ENCODE assay signal across 8 cellular contexts in genomic region chr6:30508890-30509736, GRCh38. TPM values are rescaled to one million over a fixed set of nuclear protein-coding genes. Genes with fewer than 3 reads are reported as not detected.
DNase-seq lines count a peak whose midpoint lies in the region; TF ChIP-seq lines count a peak whose summit lies in the region.

No MANE protein-coding gene starts in this region.

- no peak overlapping the region for H3K27ac Mint-ChIP-seq in progenitor cell of endocrine pancreas

- no peak overlapping the region for H3K4me2 ChIP-seq in GM23248 (ENCODE audit: unreplicated experiment)

- H3K4me1 ChIP-seq in GM23248 (ENCODE audit: insufficient read depth) (peaks cover 6% of the 10 kb centered on the region; the same call in 1 of the 2 replicates), left ventricle myocardium inferior (peaks cover 10% of the 10 kb centered on the region), A673 (ENCODE audit: insufficient read depth, low read length, poor library complexity, severe bottlenecking) (no peaks in the 10 kb centered on the region)

- H3K4me3 ChIP-seq in GM23248, result no peak overlapping the region
- H3K4me3 ChIP-seq in left ventricle myocardium inferior, result no peak overlapping the region
- H3K4me3 ChIP-seq in A673 (ENCODE audit: low read depth, low read length, poor library complexity, severe bottlenecking), result no peak overlapping the region
- H3K4me3 ChIP-seq in MG63, result no peak overlapping the region

- H3K27me3 Mint-ChIP-seq in progenitor cell of endocrine pancreas, result peaks cover 11% of the 10 kb centered on the region

- intact Hi-C loops in left ventricle myocardium inferior (cut with micrococcal nuclease), result no loop called here
- intact Hi-C loops in A673 (cut with micrococcal nuclease; ENCODE audit: unreplicated experiment), result no loop called here

- no peaks in the 10 kb centered on the region for H3K9me2 ChIP-seq in GM23248 (ENCODE audit: insufficient read depth)

- H3K4me1 Mint-ChIP-seq in progenitor cell of endocrine pancreas (ENCODE audit: low read depth), result no peaks in the 10 kb centered on the region

- no peak for TF ChIP-seq CTCF in left ventricle myocardium inferior (IDR thresholded peaks at IDR 0.05; ENCODE audit: borderline replicate concordance)
- TF ChIP-seq CTCF in progenitor cell of endocrine pancreas (IDR thresholded peaks at IDR 0.05; ENCODE audit: unreplicated experiment), result no peak
- TF ChIP-seq CTCF in A673 (conservative IDR thresholded peaks at IDR 0.05; ENCODE audit: low read depth, low read length), result no peak

- peak overlapping the region; percentile 78 for H2AFZ ChIP-seq in GM23248

- in situ Hi-C loops in GM23248 (cut with MboI), result no loop called here

- H3K9me3 Mint-ChIP-seq in progenitor cell of endocrine pancreas (ENCODE audit: low read depth), result no peaks in the 10 kb centered on the region

- no peak overlapping the region for H3K4me3 Mint-ChIP-seq in progenitor cell of endocrine pancreas (ENCODE audit: low read depth)

- H3K9ac ChIP-seq in GM23248, result no peak overlapping the region

- no TSS peak for BruUV-seq in A673 (replicated peaks; lab: Mats Ljungman, UMichigan)

- H3K27me3 ChIP-seq in GM23248 (replicated peaks; ENCODE audit: insufficient read depth) (no peaks in the 10 kb centered on the region), left ventricle myocardium inferior (ENCODE audit: low read depth) (no peaks in the 10 kb centered on the region), A673 (replicated peaks; ENCODE audit: insufficient read depth, low read depth, low read length, poor library complexity) (no peaks in the 10 kb centered on the region), MG63 (no peaks in the 10 kb centered on the region)

- H3K79me2 ChIP-seq in GM23248 (ENCODE audit: insufficient read depth), result no peaks in the 10 kb centered on the region

- no peaks in the 10 kb centered on the region for H3K9me3 ChIP-seq in GM23248 (ENCODE audit: low read depth)
- H3K9me3 ChIP-seq in left ventricle myocardium inferior (replicated peaks), result no peaks in the 10 kb centered on the region
- H3K9me3 ChIP-seq in A673 (ENCODE audit: low read depth, low read length, poor library complexity, severe bottlenecking), result no peaks in the 10 kb centered on the region
- no peaks in the 10 kb centered on the region for H3K9me3 ChIP-seq in MG63

- POLR2A ChIA-PET in A673 (lab: Charles Lee; ENCODE audit: low non-redundant PET), result no interaction called here

- DNase-seq in CD1c-positive myeloid dendritic cell (ENCODE audit: extremely low spot score) (peak; percentile 84), GM23248 (peak; percentile 48), SIG-M5 (lab: John Stamatoyannopoulos, UW) (peak; percentile 45), left ventricle myocardium inferior (no peak), progenitor cell of endocrine pancreas (ENCODE audit: low spot score, unreplicated experiment) (no peak), A673 (ENCODE audit: low spot score) (no peak), MG63 (no peak)
- no peak for DNase-seq in stimulated activated CD4-positive, alpha-beta T cell treated with anti-CD3 and anti-CD28 coated beads, Interleukin-15, amount 100 ng/mL, for 24 hours

- H4K20me1 ChIP-seq in GM23248 (ENCODE audit: insufficient read depth), result no peaks in the 10 kb centered on the region

- 23 to 26% methylated on average over 5 of the region's 5 CpGs for WGBS in GM23248 (ENCODE audit: low coverage in 1 of 2, low lambda C conversion rate in 2 of 2, missing lambda C conversion rate in 2 of 2), 2 experiments

- H3K36me3 Mint-ChIP-seq in progenitor cell of endocrine pancreas (ENCODE audit: insufficient read depth), result no peaks in the 10 kb centered on the region

- H3F3A ChIP-seq in GM23248 (ENCODE audit: insufficient read depth), result no peaks in the 10 kb centered on the region

- H3K27ac ChIP-seq in GM23248 (no peak overlapping the region), left ventricle myocardium inferior (replicated peaks) (peak overlapping the region; percentile 60), A673 (ENCODE audit: low read depth, low read length, poor library complexity, severe bottlenecking) (no peak overlapping the region)

- H3K36me3 ChIP-seq in GM23248 (ENCODE audit: low read depth) (no peaks in the 10 kb centered on the region), left ventricle myocardium inferior (no peaks in the 10 kb centered on the region), A673 (ENCODE audit: insufficient read depth, low read length, poor library complexity, severe bottlenecking) (no peaks in the 10 kb centered on the region), MG63 (no peaks in the 10 kb centered on the region)

- CTCF ChIA-PET in A673 (lab: Charles Lee), result no interaction called here

RNA-seq across cellular contexts. Expression of gene HLA-E, which starts 19.8 kb away (rescaled TPM):
- 190 and 203 TPM in 2 replicates for total RNA-seq in GM23248 (2014; rRNA removed; shearing (Covaris generic))
- 123 and 130 TPM in 2 replicates for polyA plus RNA-seq in GM23248 (2016; fragmentation: Nextera tagmentation; extraction: Ambion mirVana)
- total RNA-seq in left ventricle myocardium inferior, result 142 TPM
- total RNA-seq in progenitor cell of endocrine pancreas, result 27.6 and 28.4 TPM in 2 replicates
- 36.9 and 41.1 TPM in 2 replicates for total RNA-seq in A673 (2021)
- 25.6 and 28.9 TPM in 2 replicates for total RNA-seq in MG63 (2014; rRNA removed; shearing (Covaris generic); ENCODE audit: low replicate concordance)

RNA-seq across cellular contexts. Expression of gene GNL1, which starts 47.2 kb away (rescaled TPM):
- 62.3 and 64.8 TPM in 2 replicates for total RNA-seq in GM23248 (2014; rRNA removed; shearing (Covaris generic))
- polyA plus RNA-seq in GM23248 (2016; fragmentation: Nextera tagmentation; extraction: Ambion mirVana), result 72.1 and 78.9 TPM in 2 replicates
- total RNA-seq in left ventricle myocardium inferior (18.3 TPM), progenitor cell of endocrine pancreas (75.2 and 81.9 TPM in 2 replicates), A673 (2021) (93.2 and 101 TPM in 2 replicates)
- 27.3 and 33.6 TPM in 2 replicates for total RNA-seq in MG63 (2014; rRNA removed; shearing (Covaris generic); ENCODE audit: low replicate concordance)

RNA-seq across cellular contexts. Expression of gene PRR3, which starts 48.0 kb away (rescaled TPM):
- total RNA-seq in GM23248 (2014; rRNA removed; shearing (Covaris generic)), result 5.2 and 6.5 TPM in 2 replicates
- 7.1 and 7.3 TPM in 2 replicates for polyA plus RNA-seq in GM23248 (2016; fragmentation: Nextera tagmentation; extraction: Ambion mirVana)
- total RNA-seq in left ventricle myocardium inferior (2.0 TPM), progenitor cell of endocrine pancreas (16.6 and 19.7 TPM in 2 replicates), A673 (2021) (49.9 and 53.0 TPM in 2 replicates)
- 0.64 and 1.2 TPM in 2 replicates for total RNA-seq in MG63 (2014; rRNA removed; shearing (Covaris generic); ENCODE audit: low replicate concordance)

Comparison
In these comparisons a context has a peak if more than half of its experiments do, and no peak if none do; other contexts are left out.
1. DNase-seq: peak in CD1c-positive myeloid dendritic cell (single experiment), GM23248 (single experiment) and SIG-M5 (single experiment); none in left ventricle myocardium inferior (single experiment), progenitor cell of endocrine pancreas (single experiment), A673 (single experiment), stimulated activated CD4-positive, alpha-beta T cell treated with anti-CD3 and anti-CD28 coated beads, Interleukin-15, amount 100 ng/mL, for 24 hours (single experiment) and MG63 (single experiment).